In genomic region chr5:62460578-62460983, GRCh38 we compare ENCODE assay signal across 8 cellular contexts. TPM values are rescaled to one million over a fixed set of nuclear protein-coding genes. Genes with fewer than 3 reads are reported as not detected.
A peak's percentile ranks its signal among the peaks of the same experiment; 100 is the strongest.
DNase-seq lines count a peak whose midpoint lies in the region; ATAC-seq, FAIRE-seq and TF ChIP-seq lines count a peak whose summit lies in the region.

No MANE protein-coding gene starts in this region.

- H3K36me3 ChIP-seq in heart right ventricle, result peaks cover 0 to 16% (median 0%) of the 10 kb centered on the region in 9 donors
- H3K36me3 ChIP-seq in small intestine (ENCODE audit: control insufficient read depth in 2 of 2, insufficient read depth in 2 of 2, low read length in 2 of 2), result no peaks in the 10 kb centered on the region

- H3K9me3 ChIP-seq in heart right ventricle, result no peaks in the 10 kb centered on the region
- H3K9me3 ChIP-seq in small intestine (ENCODE audit: control insufficient read depth, low read depth), result no peaks in the 10 kb centered on the region

- peak in 5 of 8 donors; percentile 43 to 69 (median 53) for ATAC-seq in heart right ventricle

- H3K27me3 ChIP-seq in heart right ventricle (no peaks in the 10 kb centered on the region), small intestine (ENCODE audit: control insufficient read depth in 2 of 2, insufficient read depth in 2 of 2, low read length in 2 of 2) (no peaks in the 10 kb centered on the region)

- TF ChIP-seq CTCF in GM10266 (IDR thresholded peaks at IDR 0.05; ENCODE audit: control insufficient read depth, insufficient read depth, low read depth, missing control alignments) (peak; percentile 74), VCaP (conservative IDR thresholded peaks at IDR 0.05) (peak; percentile 90), heart right ventricle (IDR thresholded peaks at IDR 0.05) (peak; percentile 55 to 91 (median 83))

- H3K4me1 ChIP-seq in heart right ventricle, result peaks cover 0 to 3% (median 0%) of the 10 kb centered on the region in 9 donors
- no peaks in the 10 kb centered on the region for H3K4me1 ChIP-seq in small intestine (ENCODE audit: control insufficient read depth in 2 of 2, insufficient read depth in 1 of 2, low read depth in 1 of 2, low read length in 1 of 2)

- no peak for FAIRE-seq in small intestine (lab: Jason Lieb, UNC)

- no peak overlapping the region for H3K27ac ChIP-seq in VCaP
- no peak overlapping the region for H3K27ac ChIP-seq in heart right ventricle
- H3K27ac ChIP-seq in small intestine (ENCODE audit: low read depth in 1 of 2, low read length in 1 of 2), result no peak overlapping the region

- peak; percentile 53 for DNase-seq in ACHN
- peak; percentile 43 for DNase-seq in GM10266 (ENCODE audit: extremely low spot score)
- peak; percentile 64 for DNase-seq in HCEC 1CT
- DNase-seq in LHCN-M2 (ENCODE audit: low read depth), result peak; percentile 41
- no peak for DNase-seq in heart right ventricle
- DNase-seq in small intestine, result peak; percentile 32
- no peak for DNase-seq in activated CD4-positive, alpha-beta T cell treated with anti-CD3 and anti-CD28 coated beads, Interleukin-2, amount 50 U/mL, for 48 hours

- H3K4me3 ChIP-seq in heart right ventricle (no peak overlapping the region), small intestine (ENCODE audit: low read depth in 1 of 2, low read length in 2 of 2) (no peak overlapping the region)

- intact Hi-C loops in heart right ventricle (cut with DNase I), result loop anchor here in 8 of 10 donors (2.0 to 10.0 kb wide), 5 partner anchors 316 to 324 kb away; no protein-coding TSS in a partner anchor

- in situ Hi-C loops in ACHN (cut with HindIII; ENCODE audit: low pct_ligation_motif_present, low pct_unique_long_range_greater_than_20kb, low sequenced_read_pairs), result no loop called here

RNA-seq across cellular contexts. Expression of gene IPO11, which starts 48.0 kb away (rescaled TPM):
- total RNA-seq in LHCN-M2 (2014; rRNA removed) (26.8 and 29.3 TPM in 2 replicates), heart right ventricle (10 to 100 TPM; 23.9 to 39.3 (median 32.9) TPM)
- polyA plus RNA-seq in LHCN-M2 (2012), result 10.4 TPM
- polyA plus RNA-seq in heart right ventricle (10 to 100 TPM in 1 of 2 donors, 1 to 10 TPM in 1; 7.8 to 11.0 TPM), small intestine (10 to 100 TPM in 1 of 3 donors, 1 to 10 TPM in 2; 4.7 to 16.4 (median 5.4) TPM)

RNA-seq across cellular contexts. Expression of gene DIMT1, which starts 56.9 kb away (rescaled TPM):
- total RNA-seq in LHCN-M2 (2014; rRNA removed), result 38.3 and 39.5 TPM in 2 replicates
- 26.8 TPM for polyA plus RNA-seq in LHCN-M2 (2012)
- total RNA-seq in heart right ventricle, result 10 to 100 TPM; 15.9 to 23.0 (median 19.0) TPM
- polyA plus RNA-seq in heart right ventricle, result 10 to 100 TPM; 10.5 to 18.0 TPM
- polyA plus RNA-seq in small intestine, result 10 to 100 TPM in 1 of 3 donors, 1 to 10 TPM in 2; 4.9 to 17.1 (median 7.6) TPM

Comparison
In these comparisons a context has a peak if more than half of its experiments do, and no peak if none do; other contexts are left out.
1. DNase-seq: peak in ACHN (single experiment), GM10266 (single experiment), HCEC 1CT (single experiment), LHCN-M2 (single experiment) and small intestine (single experiment); none in heart right ventricle (0 of 2) and activated CD4-positive, alpha-beta T cell treated with anti-CD3 and anti-CD28 coated beads, Interleukin-2, amount 50 U/mL, for 48 hours (0 of 2).
2. Peak in every context shown above with its lines, with median percentiles within 50 percentile points of each other: CTCF ChIP-seq.